In genomic region chr22:33883561-33883960, GRCh38 we compare ENCODE assay signal across 19 cellular contexts. TPM values are rescaled to one million over a fixed set of nuclear protein-coding genes. Genes with fewer than 3 reads are reported as not detected.
DNase-seq lines count a peak whose midpoint lies in the region; ATAC-seq, FAIRE-seq and TF ChIP-seq lines count a peak whose summit lies in the region.
"Had no signal": no experiment of that assay in that cellular context is flagged by ENCODE, and none has a peak within 500 bp of the region (broad histone marks: within the 10 kb centered on the region; RNA-seq: fewer than 3 reads in every experiment).

No MANE protein-coding gene starts in this region.

- dilution Hi-C loops in keratinocyte (cut with MboI; ENCODE audit: extremely low pct_ligation_motif_present, low sequenced_read_pairs): no loop called here

- no peaks in the 10 kb centered on the region for H3K36me3 Mint-ChIP-seq in CD8-positive, alpha-beta T cell
- H3K36me3 Mint-ChIP-seq: CD4-positive, CD25-positive, alpha-beta regulatory T cell had no signal

- no peaks in the 10 kb centered on the region for H3K36me3 ChIP-seq in keratinocyte (ENCODE audit: control insufficient read depth in 2 of 2, extremely low read depth in 1 of 2, insufficient read depth in 2 of 2, low read length in 2 of 2)
- H3K36me3 ChIP-seq in tibial artery: no peaks in the 10 kb centered on the region
- H3K36me3 ChIP-seq in CD8-positive, alpha-beta T cell (ENCODE audit: insufficient read depth, low read length): no peaks in the 10 kb centered on the region
- H3K36me3 ChIP-seq: adrenal gland, gastroesophageal sphincter, sigmoid colon had no signal

- intact Hi-C loops in tibial artery (cut with DNase I; ENCODE audit: low total_unique reads): no loop called here
- intact Hi-C loops in CD8-positive, alpha-beta T cell (cut with DNase I, micrococcal nuclease): no loop called here

- no peaks in the 10 kb centered on the region for H3K79me2 ChIP-seq in keratinocyte (ENCODE audit: control insufficient read depth, insufficient read depth, low read length)

- peaks cover 11% of the 10 kb centered on the region for H4K20me1 ChIP-seq in keratinocyte (ENCODE audit: control insufficient read depth, extremely low read depth, insufficient read depth, low read length)

- H3K4me3 Mint-ChIP-seq in CD8-positive, alpha-beta T cell: no peak overlapping the region
- H3K4me3 Mint-ChIP-seq: activated T-helper 17 cell treated with anti-CD3 and anti-CD28 coated beads, Interleukin-2, amount 50 U/mL, for 72 hours; CD4-positive, CD25-positive, alpha-beta regulatory T cell had no signal

- no peak overlapping the region for H3K27ac ChIP-seq in keratinocyte (ENCODE audit: control insufficient read depth, insufficient read depth, low read length)
- H3K27ac ChIP-seq in tibial artery: no peak overlapping the region
- no peak overlapping the region for H3K27ac ChIP-seq in CD8-positive, alpha-beta T cell (ENCODE audit: low read depth, low read length)
- H3K27ac ChIP-seq: adrenal gland, gastroesophageal sphincter, sigmoid colon had no signal

- peaks cover 13% of the 10 kb centered on the region for H3K4me1 ChIP-seq in keratinocyte (ENCODE audit: control insufficient read depth, extremely low read depth, insufficient read depth, low read length)
- H3K4me1 ChIP-seq in tibial artery: peaks cover 0 to 5% (median under 1%) of the 10 kb centered on the region in 4 donors
- H3K4me1 ChIP-seq in CD8-positive, alpha-beta T cell (ENCODE audit: insufficient read depth, low read length): no peaks in the 10 kb centered on the region

- no peak overlapping the region for H3K9ac ChIP-seq in keratinocyte (ENCODE audit: control insufficient read depth, extremely low read depth, insufficient read depth, low read length)

- DNase-seq in A172 (ENCODE audit: low spot score): peak; percentile 69
- peak; percentile 61 for DNase-seq in T1000 (lab: John Stamatoyannopoulos, UW)
- no peak for DNase-seq in keratinocyte (ENCODE audit: low read depth, low spot score)
- no peak for DNase-seq in tibial artery
- no peak for DNase-seq in CD8-positive, alpha-beta T cell
- no peak for DNase-seq in activated CD4-positive, alpha-beta T cell treated with anti-CD3 and anti-CD28 coated beads, Interleukin-2, amount 50 U/mL, for 48 hours
- DNase-seq: CD4-positive, CD25-positive, alpha-beta regulatory T cell; NCI-H187 treated with DMSO at 0.1 percent for 48 hours; NCI-H524 treated with DMSO at 0.1 percent for 48 hours; sigmoid colon; stimulated activated CD4-positive, alpha-beta T cell treated with anti-CD3 and anti-CD28 coated beads, Interleukin-4, amount 100 ng/mL, for 4 hours; SW 1271 had no signal

- peak; percentile 84 for FAIRE-seq in keratinocyte (lab: Jason Lieb, UNC)
- FAIRE-seq: GM12892 had no signal

- H3K27me3 Mint-ChIP-seq in CD8-positive, alpha-beta T cell (ENCODE audit: low read depth): peaks cover 8% of the 10 kb centered on the region
- H3K27me3 Mint-ChIP-seq: CD4-positive, CD25-positive, alpha-beta regulatory T cell had no signal

- peak overlapping the region; percentile 25 for H3K4me2 ChIP-seq in keratinocyte (ENCODE audit: control insufficient read depth, extremely low read depth, insufficient read depth, low read depth, low read length)

- no peaks in the 10 kb centered on the region for H3K9me3 Mint-ChIP-seq in CD8-positive, alpha-beta T cell

- H3K27me3 ChIP-seq in keratinocyte (ENCODE audit: control insufficient read depth, extremely low read depth, insufficient read depth, low read length) (no peaks in the 10 kb centered on the region), tibial artery (no peaks in the 10 kb centered on the region)
- no peaks in the 10 kb centered on the region for H3K27me3 ChIP-seq in CD8-positive, alpha-beta T cell (ENCODE audit: insufficient read depth, low read length)
- H3K27me3 ChIP-seq: adrenal gland, gastroesophageal sphincter, sigmoid colon had no signal

- H2AFZ ChIP-seq in keratinocyte (ENCODE audit: control insufficient read depth, low read length): no peak overlapping the region

- no peak overlapping the region for H3K4me3 ChIP-seq in keratinocyte (ENCODE audit: control insufficient read depth in 2 of 3, extremely low read depth in 1 of 3, insufficient read depth in 2 of 3, low read depth in 1 of 3, low read length in 3 of 3)
- no peak overlapping the region for H3K4me3 ChIP-seq in tibial artery
- no peak overlapping the region for H3K4me3 ChIP-seq in CD8-positive, alpha-beta T cell (ENCODE audit: low read depth, low read length)
- H3K4me3 ChIP-seq: adrenal gland, gastroesophageal sphincter, sigmoid colon had no signal

- CTCF ChIA-PET in CD8-positive, alpha-beta T cell (lab: Charles Lee): no interaction called here

- no peak for TF ChIP-seq CTCF in keratinocyte (optimal IDR thresholded peaks at IDR 0.05 in 1 of 3, IDR thresholded peaks at IDR 0.05 in 1 of 3, conservative IDR thresholded peaks at IDR 0.05 in 1 of 3; ENCODE audit: extremely low read depth in 1 of 3, insufficient read depth in 2 of 3, low read length in 3 of 3)
- TF ChIP-seq CTCF in tibial artery (IDR thresholded peaks at IDR 0.05): no peak
- TF ChIP-seq CTCF in CD8-positive, alpha-beta T cell (IDR thresholded peaks at IDR 0.05): no peak

- peak; percentile 71 for ATAC-seq in HG03432 (IDR thresholded peaks at IDR 0.05; ENCODE audit: unreplicated experiment)
- ATAC-seq in HG03521 (IDR thresholded peaks at IDR 0.05; ENCODE audit: unreplicated experiment): no peak
- ATAC-seq in CD8-positive, alpha-beta T cell: no peak
- ATAC-seq: activated T-helper 17 cell treated with anti-CD3 and anti-CD28 coated beads, Interleukin-2, amount 50 U/mL, for 72 hours; gastroesophageal sphincter had no signal

- H3K9me1 ChIP-seq in keratinocyte (ENCODE audit: control insufficient read depth, extremely low read depth, insufficient read depth, low read length): no peaks in the 10 kb centered on the region

- H3K27ac Mint-ChIP-seq in CD8-positive, alpha-beta T cell: no peak overlapping the region
- H3K27ac Mint-ChIP-seq: activated T-helper 17 cell treated with anti-CD3 and anti-CD28 coated beads, Interleukin-2, amount 50 U/mL, for 72 hours; CD4-positive, CD25-positive, alpha-beta regulatory T cell had no signal

- POLR2A ChIA-PET in CD8-positive, alpha-beta T cell (lab: Charles Lee): no interaction called here

- no peaks in the 10 kb centered on the region for H3K9me3 ChIP-seq in keratinocyte (ENCODE audit: control insufficient read depth, low read depth, low read length)
- no peaks in the 10 kb centered on the region for H3K9me3 ChIP-seq in tibial artery
- no peaks in the 10 kb centered on the region for H3K9me3 ChIP-seq in CD8-positive, alpha-beta T cell (ENCODE audit: low read length)
- H3K9me3 ChIP-seq: adrenal gland, gastroesophageal sphincter, sigmoid colon had no signal

- H3K4me1 Mint-ChIP-seq in CD8-positive, alpha-beta T cell (ENCODE audit: low read depth): no peaks in the 10 kb centered on the region
- H3K4me1 Mint-ChIP-seq: activated T-helper 17 cell treated with anti-CD3 and anti-CD28 coated beads, Interleukin-2, amount 50 U/mL, for 72 hours; CD4-positive, CD25-positive, alpha-beta regulatory T cell had no signal

RNA-seq across cellular contexts. Expression of gene LARGE1, which starts 36.7 kb away (rescaled TPM):
- 4.4 and 4.9 TPM in 2 replicates for total RNA-seq in A172 (2014; rRNA removed; shearing (Covaris generic))
- polyA plus RNA-seq in keratinocyte: 4.5 to 6.5 TPM (median 5.8 TPM) in 3 replicates
- 2.3 TPM for polyA plus RNA-seq in keratinocyte (2011; ENCODE audit: low read depth)
- polyA plus RNA-seq in keratinocyte (2011; cell fraction: cytosol; rRNA removed): 5.4 and 5.5 TPM in 2 replicates
- polyA plus RNA-seq in keratinocyte (2011; cell fraction: nucleus; rRNA removed): 8.8 and 11.6 TPM in 2 replicates
- polyA plus RNA-seq in keratinocyte (2012; ENCODE audit: low replicate concordance): 4.2 and 6.3 TPM in 2 replicates
- polyA minus RNA-seq in keratinocyte: 13.2 to 16.0 TPM (median 15.6 TPM) in 3 replicates
- 8.4 TPM for polyA minus RNA-seq in keratinocyte (2011; cell fraction: cytosol; rRNA and poly(A)+ RNA removed)
- 14.0 and 26.7 TPM in 2 replicates for polyA minus RNA-seq in keratinocyte (2011; cell fraction: nucleus; rRNA and poly(A)+ RNA removed)
- under 1 TPM; 0.78 to 0.90 TPM for total RNA-seq in CD8-positive, alpha-beta T cell
- total RNA-seq: A673; CD4-positive, CD25-positive, alpha-beta regulatory T cell had no signal
- polyA plus RNA-seq: CD4-positive, CD25-positive, alpha-beta regulatory T cell had no signal

Comparison
In these comparisons a context has a peak if more than half of its experiments do, and no peak if none do; other contexts are left out.
1. DNase-seq: peak in A172 (single experiment) and T1000 (single experiment); none in keratinocyte (single experiment), tibial artery (0 of 2), CD8-positive, alpha-beta T cell (0 of 7) and activated CD4-positive, alpha-beta T cell treated with anti-CD3 and anti-CD28 coated beads, Interleukin-2, amount 50 U/mL, for 48 hours (0 of 2).